8 cellular contexts compared by ENCODE assay signal in genomic region chr12:89709157-89709993, GRCh38. TPM values are rescaled to one million over a fixed set of nuclear protein-coding genes. Genes with fewer than 3 reads are reported as not detected.
A peak's percentile ranks its signal among the peaks of the same experiment; 100 is the strongest.
DNase-seq lines count a peak whose midpoint lies in the region; ATAC-seq and TF ChIP-seq lines count a peak whose summit lies in the region.

No MANE protein-coding gene starts in this region.

- no peaks in the 10 kb centered on the region for H3K9me3 Mint-ChIP-seq in activated T-cell treated with anti-CD3 and anti-CD28 coated beads, Interleukin-2, amount 50 U/mL, for 4 hours

- CTCF ChIA-PET in PC-9 (lab: Charles Lee), result interaction anchor here (0.6 kb wide), 1 partner anchor 252 kb away, joined by 3 read pairs; no protein-coding TSS in a partner anchor

- H3K27me3 Mint-ChIP-seq in activated T-cell treated with anti-CD3 and anti-CD28 coated beads, Interleukin-2, amount 50 U/mL, for 4 hours (ENCODE audit: low read depth), result no peaks in the 10 kb centered on the region

- H3K9me2 ChIP-seq in PC-9 (ENCODE audit: insufficient read depth), result no peaks in the 10 kb centered on the region

- no peaks in the 10 kb centered on the region; the same call in 1 of the 2 replicates for H3K9me3 ChIP-seq in PC-9 (ENCODE audit: insufficient read depth, low read depth)
- peaks cover 0 to 2% of the 10 kb centered on the region in 2 donors for H3K9me3 ChIP-seq in esophagus (ENCODE audit: control insufficient read depth in 2 of 2, insufficient read depth in 1 of 2, low read depth in 1 of 2, low read length in 1 of 2)
- no peaks in the 10 kb centered on the region for H3K9me3 ChIP-seq in mucosa of stomach (ENCODE audit: control insufficient read depth, low read length)

- H3K4me3 ChIP-seq in PC-9 (peak overlapping the region; percentile 93), esophagus (ENCODE audit: low read depth in 1 of 2, low read length in 2 of 2) (peak overlapping the region; percentile 93 to 99), mucosa of stomach (ENCODE audit: low read length) (peak overlapping the region; percentile 88)

- peak; percentile 97 for DNase-seq in DMS53 treated with DMSO at 0.1 percent for 48 hours (lab: John Stamatoyannopoulos, UW; ENCODE audit: unreplicated experiment)
- peak; percentile 99 for DNase-seq in KBM-7
- DNase-seq in PC-9, result peak; percentile 92 to 94
- DNase-seq in activated T-cell treated with anti-CD3 and anti-CD28 coated beads, Interleukin-2, amount 50 U/mL, for 4 hours, result peak; percentile 100
- peak; percentile 99 for DNase-seq in stimulated activated CD8-positive, alpha-beta memory T cell treated with anti-CD3 and anti-CD28 coated beads, Interleukin-4, amount 100 ng/mL, for 48 hours

- H3K4me1 ChIP-seq in PC-9 (replicated peaks; ENCODE audit: insufficient read depth) (peaks cover 35% of the 10 kb centered on the region), esophagus (ENCODE audit: control insufficient read depth in 2 of 2, insufficient read depth in 2 of 2, low read length in 1 of 2) (no peaks in the 10 kb centered on the region), mucosa of stomach (ENCODE audit: control insufficient read depth, insufficient read depth, low read length) (no peaks in the 10 kb centered on the region)

- no peaks in the 10 kb centered on the region for H3K36me3 Mint-ChIP-seq in activated T-cell treated with anti-CD3 and anti-CD28 coated beads, Interleukin-2, amount 50 U/mL, for 4 hours (ENCODE audit: insufficient read depth)

- H2AFZ ChIP-seq in PC-9, result peak overlapping the region; percentile 98

- H4K20me1 ChIP-seq in PC-9 (ENCODE audit: insufficient read depth), result 0 out of 2 replicates have a peak, but pooled peaks cover 8% of the 10 kb centered on the region

- POLR2A ChIA-PET in PC-9 (lab: Charles Lee; ENCODE audit: unreplicated experiment), result interaction anchor here (0.6 to 0.7 kb wide), 4 partner anchors 10 to 485 kb away, joined by 3 to 4 read pairs (median 3); no protein-coding TSS in a partner anchor

- WGBS in esophagus, 2 donors, result 0% methylated on average over 45 to 101 of the region's 102 CpGs

- no peak for TF ChIP-seq CTCF in PC-9 (conservative IDR thresholded peaks at IDR 0.05)

- H3K4me2 ChIP-seq in PC-9, result peak overlapping the region; percentile 79

- H3K4me1 Mint-ChIP-seq in activated T-cell treated with anti-CD3 and anti-CD28 coated beads, Interleukin-2, amount 50 U/mL, for 4 hours (ENCODE audit: low read depth), result peaks cover 36% of the 10 kb centered on the region

- peak overlapping the region; percentile 94 for H3K9ac ChIP-seq in mucosa of stomach (ENCODE audit: low read length)

- ATAC-seq in GM21723 (IDR thresholded peaks at IDR 0.05; ENCODE audit: unreplicated experiment), result peak; percentile 65
- peak; percentile 73 to 77 for ATAC-seq in activated T-cell treated with anti-CD3 and anti-CD28 coated beads, Interleukin-2, amount 50 U/mL, for 4 hours

- peak overlapping the region; percentile 87 for H3K4me3 Mint-ChIP-seq in activated T-cell treated with anti-CD3 and anti-CD28 coated beads, Interleukin-2, amount 50 U/mL, for 4 hours

- H3K27ac ChIP-seq in PC-9, result peak overlapping the region; percentile 80
- peak overlapping the region; percentile 99 for H3K27ac ChIP-seq in esophagus (ENCODE audit: low read depth in 2 of 2, low read length in 1 of 2)

- BruUV-seq in PC-9 (replicated peaks; lab: Mats Ljungman, UMichigan), result no TSS peak

- H3K36me3 ChIP-seq in PC-9 (ENCODE audit: low read depth), result no peaks in the 10 kb centered on the region
- H3K36me3 ChIP-seq in esophagus (ENCODE audit: control insufficient read depth in 2 of 2, insufficient read depth in 2 of 2, low read length in 1 of 2), result no peaks in the 10 kb centered on the region
- H3K36me3 ChIP-seq in mucosa of stomach (ENCODE audit: control insufficient read depth, insufficient read depth, low read length), result no peaks in the 10 kb centered on the region

- in situ Hi-C loops in KBM-7 (cut with MboI; ENCODE audit: low pct_unique_long_range_greater_than_20kb, low sequenced_read_pairs), result no loop called here

- intact Hi-C loops in PC-9 (cut with micrococcal nuclease; ENCODE audit: unreplicated experiment), result loop anchor here (1.0 to 5.0 kb wide), 5 partner anchors 47 to 393 kb away; no protein-coding TSS in a partner anchor

- no peaks in the 10 kb centered on the region for H3K27me3 ChIP-seq in PC-9 (ENCODE audit: insufficient read depth, low read depth)
- H3K27me3 ChIP-seq in esophagus (ENCODE audit: control insufficient read depth in 1 of 2, insufficient read depth in 2 of 2, low read length in 2 of 2), result peaks cover 0 to 2% of the 10 kb centered on the region in 2 donors
- H3K27me3 ChIP-seq in mucosa of stomach (ENCODE audit: control insufficient read depth, insufficient read depth, low read length), result no peaks in the 10 kb centered on the region

- H3F3A ChIP-seq in PC-9 (ENCODE audit: insufficient read depth, low read depth), result no peaks in the 10 kb centered on the region

- peaks cover 41% of the 10 kb centered on the region for H3K79me2 ChIP-seq in PC-9 (ENCODE audit: low read depth)

RNA-seq across cellular contexts. Expression of gene ATP2B1, which starts 0.7 kb away (rescaled TPM):
- 29.4 and 32.0 TPM in 2 replicates for total RNA-seq in PC-9 (2021)
- 10 to 100 TPM; 22.6 to 24.5 (median 23.5) TPM for total RNA-seq in activated T-cell treated with anti-CD3 and anti-CD28 coated beads, Interleukin-2, amount 50 U/mL, for 4 hours
- polyA plus RNA-seq in esophagus, result 1 to 10 TPM; 3.3 to 5.3 TPM

Comparison
In these comparisons a context has a peak if more than half of its experiments do, and no peak if none do; other contexts are left out.
1. Peak in every context shown above with its lines: DNase-seq, ATAC-seq, H3K4me3 ChIP-seq and H3K27ac ChIP-seq.